ENCODE assay signal across 30 cellular contexts in the genomic region with DNA sequence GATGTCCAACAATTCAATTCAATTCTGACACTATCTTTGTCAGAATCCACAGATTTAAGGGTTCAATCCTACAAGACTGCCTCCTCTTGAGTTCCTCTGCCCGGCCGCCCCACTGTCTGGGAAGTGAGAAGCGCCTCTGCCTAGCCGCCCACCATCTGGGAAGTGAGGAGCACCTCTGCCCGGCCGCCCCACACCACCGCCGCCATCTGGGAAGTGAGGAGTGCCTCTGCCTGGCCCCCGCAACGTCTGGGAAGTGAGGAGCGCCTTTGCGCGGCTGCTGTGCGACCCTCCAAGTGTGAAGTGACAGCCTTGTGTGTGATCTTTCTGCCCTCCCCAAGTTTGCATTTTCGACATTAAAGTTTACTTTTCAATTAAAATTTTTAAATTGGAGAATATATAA.
"Had no signal": no experiment of that assay in that cellular context is flagged by ENCODE, and none has a peak within 500 bp of the region (broad histone marks: within the 10 kb centered on the region; RNA-seq: fewer than 3 reads in every experiment).

No MANE protein-coding gene starts in this region.

- H3K4me3 Mint-ChIP-seq: mesothelial cell of epicardium; natural killer cell; nephron progenitor cell; neural progenitor cell; stimulated activated naive B cell treated with anti-CD40 and anti-IgM and Interleukin-4, amounts not matched to agents 10 μg/mL and 1 μg/mL and 100 μg/mL, for 72 hours had no signal

- H3K9ac ChIP-seq: neural progenitor cell had no signal

- H3K27ac Mint-ChIP-seq: mesothelial cell of epicardium, naive B cell, natural killer cell, nephron progenitor cell, neural progenitor cell had no signal

- ATAC-seq: heart right ventricle; left colon; left lung; natural killer cell; sciatic nerve; stimulated activated naive B cell treated with anti-CD40 and anti-IgM and Interleukin-4, amounts not matched to agents 10 μg/mL and 1 μg/mL and 100 μg/mL, for 72 hours; stimulated activated naive CD8-positive, alpha-beta T cell treated with anti-CD3 and anti-CD28 coated beads, Interleukin-15, Interleukin-2, amounts not matched to agents 100 U/mL and 50 U/mL, for 24 hours had no signal

- H3K27ac ChIP-seq: heart right ventricle, hepatocyte, left lung, neural progenitor cell, neutrophil, right atrium auricular region, skin epidermis, stomach, suprapubic skin, thoracic aorta, tibial artery, vagina had no signal

- H3K4me1 Mint-ChIP-seq: neural progenitor cell had no signal

- DNase-seq: heart right ventricle; left colon; left lung; mesendoderm; naive B cell; natural killer cell; nephron progenitor cell; occipital lobe; stimulated activated CD4-positive, alpha-beta T cell treated with anti-CD3 and anti-CD28 coated beads, Interleukin-12 subunit alpha, Interleukin-12 subunit beta, amount 100 ng/mL, for 4 hours; stimulated activated CD4-positive, alpha-beta T cell treated with anti-CD3 and anti-CD28 coated beads, Interleukin-15, amount 100 ng/mL, for 24 hours; stimulated activated CD4-positive, alpha-beta T cell treated with anti-CD3 and anti-CD28 coated beads, Interleukin-2, amount 100 ng/mL, for 24 hours; stimulated activated CD4-positive, alpha-beta T cell treated with anti-CD3 and anti-CD28 coated beads, Interleukin-4, amount 100 ng/mL, for 1 hour; stimulated activated naive B cell treated with anti-CD40 and anti-IgM and Interleukin-4, amounts not matched to agents 10 μg/mL and 1 μg/mL and 100 μg/mL, for 72 hours; stimulated activated naive CD8-positive, alpha-beta T cell treated with anti-CD3 and anti-CD28 coated beads, Interleukin-15, Interleukin-2, amounts not matched to agents 100 U/mL and 50 U/mL, for 24 hours; stomach; tibial artery; trophoblast cell had no signal

- H2AFZ ChIP-seq: hepatocyte, neural progenitor cell had no signal

- H3K27me3 Mint-ChIP-seq: naive B cell; progenitor cell of endocrine pancreas; stimulated activated naive B cell treated with anti-CD40 and anti-IgM and Interleukin-4, amounts not matched to agents 10 μg/mL and 1 μg/mL and 100 μg/mL, for 72 hours had no signal

- H3K4me2 ChIP-seq: hepatocyte, neural progenitor cell had no signal

- H3K4me3 ChIP-seq: heart right ventricle, hepatocyte, left lung, lung, neural progenitor cell, right atrium auricular region, skin epidermis, stomach, suprapubic skin, thoracic aorta, tibial artery, vagina had no signal

- FAIRE-seq: keratinocyte had no signal

- H3K27me3 ChIP-seq: heart right ventricle, hepatocyte, left lung, neural progenitor cell, neutrophil, right atrium auricular region, stomach, suprapubic skin, tibial artery, vagina had no signal
